34 cellular contexts compared by ENCODE assay signal in the genomic region with DNA sequence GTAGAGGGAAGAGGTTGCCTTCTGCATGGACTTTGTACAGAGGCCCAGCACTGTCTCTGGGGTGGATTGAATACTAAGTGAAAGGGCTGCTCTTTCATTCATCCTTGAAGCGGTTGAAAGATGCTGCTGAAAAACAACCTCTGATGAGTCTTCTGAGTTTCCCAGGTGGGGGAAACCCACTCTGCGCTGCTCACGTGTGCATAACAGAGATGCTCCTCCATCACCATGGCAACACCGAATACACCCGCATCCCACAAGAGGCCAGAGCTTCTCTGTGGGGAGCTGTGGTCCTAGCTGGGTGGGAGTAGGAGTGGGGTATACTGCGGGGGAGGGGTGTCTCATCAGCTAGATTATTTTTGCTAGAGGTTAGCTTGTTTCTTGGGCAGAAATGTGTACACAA. TPM values are rescaled to one million over a fixed set of nuclear protein-coding genes. Genes with fewer than 3 reads are reported as not detected.
"Had no signal": no experiment of that assay in that cellular context is flagged by ENCODE, and none has a peak within 500 bp of the region (broad histone marks: within the 10 kb centered on the region; RNA-seq: fewer than 3 reads in every experiment).

No MANE protein-coding gene starts in this region.

- H3K4me3 ChIP-seq: ascending aorta, cardiac muscle cell, PC-9 had no signal

- H3K9me3 ChIP-seq: ascending aorta had no signal

- H3K36me3 Mint-ChIP-seq: activated CD8-positive, alpha-beta memory T cell treated with anti-CD3 and anti-CD28 coated beads, Interleukin-2, amount 10 ng/mL, durations not matched to agents 7 days and 5 days; activated naive CD4-positive, alpha-beta T cell treated with anti-CD3 and anti-CD28 coated beads, Interleukin-2, amount 10 ng/mL, durations not matched to agents 7 days and 5 days; activated naive CD8-positive, alpha-beta T cell had no signal

- H3K27me3 ChIP-seq: ascending aorta had no signal

- H3K4me1 Mint-ChIP-seq: activated CD8-positive, alpha-beta memory T cell treated with anti-CD3 and anti-CD28 coated beads, Interleukin-2, amount 10 ng/mL, durations not matched to agents 7 days and 5 days; activated naive CD4-positive, alpha-beta T cell treated with anti-CD3 and anti-CD28 coated beads, Interleukin-2, amount 10 ng/mL, durations not matched to agents 7 days and 5 days; central memory CD8-positive, alpha-beta T cell had no signal

- DNase-seq: activated CD4-positive, alpha-beta memory T cell treated with anti-CD3 and anti-CD28 coated beads, Interleukin-2, amount 10 ng/mL, durations not matched to agents 7 days and 5 days; activated CD4-positive, alpha-beta T cell treated with anti-CD3 and anti-CD28 coated beads for 1 hour; activated CD4-positive, alpha-beta T cell treated with anti-CD3 and anti-CD28 coated beads for 48 hours; activated CD4-positive, CD25-positive, alpha-beta regulatory T cell; activated CD8-positive, alpha-beta memory T cell treated with anti-CD3 and anti-CD28 coated beads for 24 hours; activated CD8-positive, alpha-beta memory T cell treated with anti-CD3 and anti-CD28 coated beads, Interleukin-2, amount 10 ng/mL, durations not matched to agents 7 days and 5 days; activated CD8-positive, alpha-beta memory T cell treated with anti-CD3 and anti-CD28 coated beads, Interleukin-2, amount 50 U/mL, for 48 hours; activated effector memory CD4-positive, alpha-beta T cell treated with Interleukin-2 at 50 U/mL for 16 hours; activated naive CD4-positive, alpha-beta T cell treated with anti-CD3 and anti-CD28 coated beads, Interleukin-2, amount 10 ng/mL, durations not matched to agents 7 days and 5 days; activated T-cell treated with anti-CD3 and anti-CD28 coated beads, Interleukin-2, amount 50 U/mL, for 48 hours; MM.1S; MV-4-11; NCI-H1092; NCI-H187 treated with DMSO at 0.1 percent for 48 hours; NCI-H2081; NCI-H446 treated with DMSO at 0.1 percent for 48 hours; NCI-H69; NK-92 treated with Interleukin-12 subunit alpha and Interleukin-12 subunit beta, amount 100 ng/mL, for 24 hours; PC-9; SIG-M5; SW 1271; T-helper 1 cell; T1000; WERI-Rb-1 had no signal

- H3K9ac ChIP-seq: KMS-11 had no signal

- ATAC-seq: activated CD8-positive, alpha-beta memory T cell treated with anti-CD3 and anti-CD28 coated beads, Interleukin-2, amount 10 ng/mL, durations not matched to agents 7 days and 5 days; Right ventricle myocardium inferior had no signal

- H3K27ac ChIP-seq: ascending aorta, cardiac muscle cell, KMS-11, PC-9, RWPE1, WERI-Rb-1 had no signal

- H3K9me3 Mint-ChIP-seq: activated CD4-positive, alpha-beta memory T cell treated with anti-CD3 and anti-CD28 coated beads, Interleukin-2, amount 10 ng/mL, durations not matched to agents 7 days and 5 days; activated naive CD4-positive, alpha-beta T cell treated with anti-CD3 and anti-CD28 coated beads, Interleukin-2, amount 10 ng/mL, durations not matched to agents 7 days and 5 days; central memory CD8-positive, alpha-beta T cell had no signal

- H3K27ac Mint-ChIP-seq: activated CD4-positive, alpha-beta memory T cell treated with anti-CD3 and anti-CD28 coated beads, Interleukin-2, amount 10 ng/mL, durations not matched to agents 7 days and 5 days; activated CD8-positive, alpha-beta memory T cell treated with anti-CD3 and anti-CD28 coated beads, Interleukin-2, amount 10 ng/mL, durations not matched to agents 7 days and 5 days; activated naive CD4-positive, alpha-beta T cell treated with anti-CD3 and anti-CD28 coated beads, Interleukin-2, amount 10 ng/mL, durations not matched to agents 7 days and 5 days; activated naive CD8-positive, alpha-beta T cell had no signal

- H3K36me3 ChIP-seq: ascending aorta, cardiac muscle cell, WERI-Rb-1 had no signal

- H3K4me1 ChIP-seq: ascending aorta had no signal

- H2AFZ ChIP-seq: PC-9 had no signal

- H3K4me2 ChIP-seq: KMS-11, PC-9 had no signal

- H3K4me3 Mint-ChIP-seq: activated CD4-positive, alpha-beta memory T cell treated with anti-CD3 and anti-CD28 coated beads, Interleukin-2, amount 10 ng/mL, durations not matched to agents 7 days and 5 days; activated CD8-positive, alpha-beta memory T cell treated with anti-CD3 and anti-CD28 coated beads, Interleukin-2, amount 10 ng/mL, durations not matched to agents 7 days and 5 days; activated naive CD4-positive, alpha-beta T cell treated with anti-CD3 and anti-CD28 coated beads, Interleukin-2, amount 10 ng/mL, durations not matched to agents 7 days and 5 days; activated naive CD8-positive, alpha-beta T cell; central memory CD8-positive, alpha-beta T cell had no signal

- FAIRE-seq: RCC 7860 had no signal

RNA-seq across cellular contexts. Expression of a gene that starts 6.1 kb away (rescaled TPM):
- total RNA-seq: LHCN-M2; T-helper 2 cell treated with Interferon-gamma antibody and Interleukin-4, amounts not matched to agents 100 ng/mL and 5 ng/mL, for 36 hours had no signal
